ENCODE assay signal across 1 cellular context in genomic region chr3:122021037-122021436, GRCh38.
TF ChIP-seq lines count a peak whose summit lies in the region.

No MANE protein-coding gene starts in this region.

TF ChIP-seq in H1, 55 proteins besides CTCF, POLR2A, EP300 and RAD21:
- no peak for TF ChIP-seq GABPA (IDR thresholded peaks at IDR 0.05; ENCODE audit: borderline replicate concordance, insufficient read depth, low read length)
- TF ChIP-seq NRF1 (IDR thresholded peaks at IDR 0.05; ENCODE audit: low read depth, low read length), result no peak
- no peak for TF ChIP-seq SAP30 (IDR thresholded peaks at IDR 0.05; ENCODE audit: insufficient read depth, insufficient replicate concordance, low read length)
- no peak for TF ChIP-seq SUZ12 (IDR thresholded peaks at IDR 0.05; ENCODE audit: low read length)
- TF ChIP-seq RFX5 (IDR thresholded peaks at IDR 0.05; ENCODE audit: borderline replicate concordance, low read depth, low read length), result no peak
- TF ChIP-seq SIX5 (IDR thresholded peaks at IDR 0.05; ENCODE audit: low read depth, low read length), result no peak
- no peak for TF ChIP-seq CBX8 (IDR thresholded peaks at IDR 0.05; ENCODE audit: borderline replicate concordance, low read depth, low read length)
- no peak for TF ChIP-seq ASH2L (IDR thresholded peaks at IDR 0.05; ENCODE audit: low read length)
